In the genomic region with DNA sequence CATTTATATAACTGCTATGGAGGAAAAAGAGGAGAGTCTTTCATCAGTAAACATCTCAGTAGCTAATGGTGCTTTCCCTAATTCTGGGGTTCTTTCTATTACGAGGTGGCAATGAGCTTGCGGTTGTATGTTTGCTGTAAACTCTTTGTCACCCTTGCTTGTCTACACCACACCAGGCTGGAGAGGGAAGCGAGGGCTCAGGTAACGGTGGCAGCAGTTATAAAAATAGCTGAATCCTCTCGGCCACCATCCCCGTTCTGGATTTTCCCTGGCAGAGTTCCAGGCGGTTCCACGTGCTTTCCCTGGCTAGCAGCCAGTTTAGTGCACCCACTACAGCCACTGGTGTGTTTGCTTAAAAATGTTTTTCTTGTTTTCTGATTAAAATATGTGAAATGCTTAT, we compare ENCODE assay signal across 9 cellular contexts. TPM values are rescaled to one million over a fixed set of nuclear protein-coding genes. Genes with fewer than 3 reads are reported as not detected.
A peak's percentile ranks its signal among the peaks of the same experiment; 100 is the strongest.
DNase-seq lines count a peak whose midpoint lies in the region; ATAC-seq and TF ChIP-seq lines count a peak whose summit lies in the region.
"Had no signal": no experiment of that assay in that cellular context is flagged by ENCODE, and none has a peak within 500 bp of the region (broad histone marks: within the 10 kb centered on the region; RNA-seq: fewer than 3 reads in every experiment).

No MANE protein-coding gene starts in this region.

- no peak overlapping the region for H3K27ac Mint-ChIP-seq in stimulated activated naive CD8-positive, alpha-beta T cell treated with anti-CD3 and anti-CD28 coated beads, Interleukin-15, amount 100 ng/mL, for 72 hours
- H3K27ac Mint-ChIP-seq in neural progenitor cell, result no peak overlapping the region

- H2AFZ ChIP-seq in hepatocyte (no peak overlapping the region), neural progenitor cell (replicated peaks) (no peak overlapping the region)

- no peaks in the 10 kb centered on the region for H3K9me3 Mint-ChIP-seq in stimulated activated naive CD8-positive, alpha-beta T cell treated with anti-CD3 and anti-CD28 coated beads, Interleukin-15, amount 100 ng/mL, for 72 hours
- H3K9me3 Mint-ChIP-seq in neural progenitor cell, result no peaks in the 10 kb centered on the region

- H3K9me3 ChIP-seq in hepatocyte (ENCODE audit: low read depth) (no peaks in the 10 kb centered on the region), upper lobe of left lung (no peaks in the 10 kb centered on the region), neural progenitor cell (ENCODE audit: low read depth) (no peaks in the 10 kb centered on the region)

- H3K27ac ChIP-seq in hepatocyte, result no peak overlapping the region
- H3K27ac ChIP-seq in upper lobe of left lung, result no peak overlapping the region
- H3K27ac ChIP-seq in neural progenitor cell, result no peak overlapping the region

- no peaks in the 10 kb centered on the region for H3K36me3 Mint-ChIP-seq in neural progenitor cell

- H3K4me3 ChIP-seq in hepatocyte (no peak overlapping the region), upper lobe of left lung (no peak overlapping the region), neural progenitor cell (no peak overlapping the region)

- peaks cover 13% of the 10 kb centered on the region for H3K27me3 Mint-ChIP-seq in stimulated activated naive CD8-positive, alpha-beta T cell treated with anti-CD3 and anti-CD28 coated beads, Interleukin-15, amount 100 ng/mL, for 72 hours
- H3K27me3 Mint-ChIP-seq in neural progenitor cell (ENCODE audit: insufficient read depth, low read depth), result peaks cover 2% of the 10 kb centered on the region

- no peak for TF ChIP-seq POLR2A in upper lobe of left lung (IDR thresholded peaks at IDR 0.05)

- no peaks in the 10 kb centered on the region for H3K79me2 ChIP-seq in hepatocyte
- no peaks in the 10 kb centered on the region for H3K79me2 ChIP-seq in neural progenitor cell (ENCODE audit: low read depth)

- ATAC-seq in HG03196 (IDR thresholded peaks at IDR 0.05; ENCODE audit: unreplicated experiment) (peak; percentile 36), upper lobe of left lung (ENCODE audit: low FRiP score in 2 of 2) (no peak)
- peak; percentile 26 for ATAC-seq in stimulated activated naive CD8-positive, alpha-beta T cell treated with anti-CD3 and anti-CD28 coated beads, Interleukin-15, amount 100 ng/mL, for 72 hours

- no peaks in the 10 kb centered on the region for H3K36me3 ChIP-seq in hepatocyte (replicated peaks; ENCODE audit: insufficient read depth, low read depth)
- H3K36me3 ChIP-seq in upper lobe of left lung, result no peaks in the 10 kb centered on the region
- H3K36me3 ChIP-seq in neural progenitor cell, result no peaks in the 10 kb centered on the region

- 48% methylated on average over 8 of the region's 8 CpGs for WGBS in hepatocyte (ENCODE audit: low lambda C conversion rate, missing lambda C conversion rate)
- WGBS in upper lobe of left lung, 2 donors, result 16 to 18% methylated on average over 8 of the region's 8 CpGs

- H3K4me3 Mint-ChIP-seq in stimulated activated naive CD8-positive, alpha-beta T cell treated with anti-CD3 and anti-CD28 coated beads, Interleukin-15, amount 100 ng/mL, for 72 hours, result peak overlapping the region in 1 of 2 donors; percentile 19
- H3K4me3 Mint-ChIP-seq in neural progenitor cell, result no peak overlapping the region

- H3K4me2 ChIP-seq in hepatocyte, result no peak overlapping the region
- no peak overlapping the region for H3K4me2 ChIP-seq in neural progenitor cell

- H3K4me1 Mint-ChIP-seq in stimulated activated naive CD8-positive, alpha-beta T cell treated with anti-CD3 and anti-CD28 coated beads, Interleukin-15, amount 100 ng/mL, for 72 hours, result peaks cover 29% of the 10 kb centered on the region
- H3K4me1 Mint-ChIP-seq in neural progenitor cell, result no peaks in the 10 kb centered on the region

- TF ChIP-seq CTCF in hepatocyte (IDR thresholded peaks at IDR 0.05; ENCODE audit: poor library complexity) (no peak), upper lobe of left lung (IDR thresholded peaks at IDR 0.05) (no peak), neural progenitor cell (IDR thresholded peaks at IDR 0.05) (no peak)

- DNase-seq in NCI-H2196 (lab: John Stamatoyannopoulos, UW; ENCODE audit: unreplicated experiment) (peak; percentile 13), NCI-H2196 treated with DMSO at 0.1 percent for 48 hours (lab: John Stamatoyannopoulos, UW; ENCODE audit: unreplicated experiment) (no peak), T-helper 9 cell (peak; percentile 68), hepatocyte (ENCODE audit: low spot score) (peak; percentile 30), upper lobe of left lung (no peak), neural progenitor cell (ENCODE audit: low spot score) (no peak)
- peak in 1 of 2 donors; percentile 38 for DNase-seq in stimulated activated naive CD8-positive, alpha-beta T cell treated with anti-CD3 and anti-CD28 coated beads, Interleukin-15, amount 100 ng/mL, for 72 hours

- H3K4me1 ChIP-seq in hepatocyte (ENCODE audit: insufficient read depth), result no peaks in the 10 kb centered on the region
- peaks cover 0 to 7% (median 3%) of the 10 kb centered on the region in 4 donors for H3K4me1 ChIP-seq in upper lobe of left lung
- H3K4me1 ChIP-seq in neural progenitor cell, result no peaks in the 10 kb centered on the region

- H3K27me3 ChIP-seq in hepatocyte (no peaks in the 10 kb centered on the region), upper lobe of left lung (no peaks in the 10 kb centered on the region), neural progenitor cell (no peaks in the 10 kb centered on the region)

- H4K20me1 ChIP-seq in hepatocyte (ENCODE audit: insufficient read depth, poor library complexity, severe bottlenecking) (no peaks in the 10 kb centered on the region), neural progenitor cell (ENCODE audit: low read depth) (no peaks in the 10 kb centered on the region)

- peaks cover 3% of the 10 kb centered on the region for H3F3A ChIP-seq in neural progenitor cell (ENCODE audit: low read depth)

- no peak for TF ChIP-seq EP300 in upper lobe of left lung (IDR thresholded peaks at IDR 0.05)

- H3K9ac ChIP-seq in neural progenitor cell, result no peak overlapping the region

- H3K9me2 ChIP-seq in hepatocyte (replicated peaks; ENCODE audit: insufficient read depth), result no peaks in the 10 kb centered on the region

RNA-seq across cellular contexts. Expression of a gene that starts 39.0 kb away (rescaled TPM):
- total RNA-seq in hepatocyte (not detected in 2 replicates), upper lobe of left lung (under 1 TPM in 1 of 6 donors, not detected in 5; 0.03 TPM), neural progenitor cell (ENCODE audit: low replicate concordance) (not detected in 2 replicates)
- not detected in 2 replicates for polyA plus RNA-seq in hepatocyte
- polyA plus RNA-seq: AG04450 had no signal

RNA-seq across cellular contexts. Expression of a gene that starts 39.1 kb away (rescaled TPM):
- total RNA-seq in hepatocyte (105 and 132 TPM in 2 replicates), upper lobe of left lung (100 to 1,000 TPM; 103 to 150 (median 128) TPM), neural progenitor cell (ENCODE audit: low replicate concordance) (35.1 and 46.1 TPM in 2 replicates)
- 56.1 and 61.2 TPM in 2 replicates for polyA plus RNA-seq in hepatocyte

Comparison
In these comparisons a context has a peak if more than half of its experiments do, and no peak if none do; other contexts are left out.
1. DNase-seq: peak in NCI-H2196 (single experiment), T-helper 9 cell (single experiment) and hepatocyte (single experiment); none in NCI-H2196 treated with DMSO at 0.1 percent for 48 hours (single experiment), upper lobe of left lung (0 of 2) and neural progenitor cell (single experiment).
2. ATAC-seq: peak in HG03196 (single experiment) and stimulated activated naive CD8-positive, alpha-beta T cell treated with anti-CD3 and anti-CD28 coated beads, Interleukin-15, amount 100 ng/mL, for 72 hours (single experiment); none in upper lobe of left lung (0 of 2).